Comparison of ENCODE assay signal across 1 cellular context in the genomic region with DNA sequence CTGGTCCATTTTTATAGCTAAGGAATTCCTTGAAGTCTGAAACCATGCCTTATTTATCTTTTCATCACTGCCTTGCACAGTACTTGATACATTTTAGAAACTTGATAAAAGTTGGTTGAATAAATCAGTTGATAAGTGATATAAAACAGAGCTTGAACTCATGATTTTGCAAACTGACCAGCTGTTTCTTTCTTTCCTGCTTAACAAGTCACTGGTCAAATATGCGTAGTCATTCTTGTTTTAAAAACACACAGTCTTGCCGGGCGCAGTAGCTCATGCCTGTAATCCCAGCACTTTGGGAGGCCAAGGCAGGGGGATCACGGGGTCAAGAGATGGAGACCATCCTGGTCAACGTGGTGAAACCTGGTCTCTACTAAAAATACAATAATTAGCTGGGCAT.
TF ChIP-seq lines count a peak whose summit lies in the region.

No MANE protein-coding gene starts in this region.

TF ChIP-seq in K562, 482 proteins besides CTCF, POLR2A, EP300 and RAD21 (continued from another document):
- TF ChIP-seq, protein P1, sequence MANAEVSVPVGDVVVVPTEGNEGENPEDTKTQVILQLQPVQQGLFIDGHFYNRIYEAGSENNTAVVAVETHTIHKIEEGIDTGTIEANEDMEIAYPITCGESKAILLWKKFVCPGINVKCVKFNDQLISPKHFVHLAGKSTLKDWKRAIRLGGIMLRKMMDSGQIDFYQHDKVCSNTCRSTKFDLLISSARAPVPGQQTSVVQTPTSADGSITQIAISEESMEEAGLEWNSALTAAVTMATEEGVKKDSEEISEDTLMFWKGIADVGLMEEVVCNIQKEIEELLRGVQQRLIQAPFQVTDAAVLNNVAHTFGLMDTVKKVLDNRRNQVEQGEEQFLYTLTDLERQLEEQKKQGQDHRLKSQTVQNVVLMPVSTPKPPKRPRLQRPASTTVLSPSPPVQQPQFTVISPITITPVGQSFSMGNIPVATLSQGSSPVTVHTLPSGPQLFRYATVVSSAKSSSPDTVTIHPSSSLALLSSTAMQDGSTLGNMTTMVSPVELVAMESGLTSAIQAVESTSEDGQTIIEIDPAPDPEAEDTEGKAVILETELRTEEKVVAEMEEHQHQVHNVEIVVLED (CRISPR knock-in tag; IDR thresholded peaks at IDR 0.05), result no peak
- no peak for TF ChIP-seq ZNF75A (CRISPR knock-in tag; IDR thresholded peaks at IDR 0.05)
- TF ChIP-seq ZNF232 (CRISPR knock-in tag; IDR thresholded peaks at IDR 0.05), result no peak
- TF ChIP-seq, protein P2, sequence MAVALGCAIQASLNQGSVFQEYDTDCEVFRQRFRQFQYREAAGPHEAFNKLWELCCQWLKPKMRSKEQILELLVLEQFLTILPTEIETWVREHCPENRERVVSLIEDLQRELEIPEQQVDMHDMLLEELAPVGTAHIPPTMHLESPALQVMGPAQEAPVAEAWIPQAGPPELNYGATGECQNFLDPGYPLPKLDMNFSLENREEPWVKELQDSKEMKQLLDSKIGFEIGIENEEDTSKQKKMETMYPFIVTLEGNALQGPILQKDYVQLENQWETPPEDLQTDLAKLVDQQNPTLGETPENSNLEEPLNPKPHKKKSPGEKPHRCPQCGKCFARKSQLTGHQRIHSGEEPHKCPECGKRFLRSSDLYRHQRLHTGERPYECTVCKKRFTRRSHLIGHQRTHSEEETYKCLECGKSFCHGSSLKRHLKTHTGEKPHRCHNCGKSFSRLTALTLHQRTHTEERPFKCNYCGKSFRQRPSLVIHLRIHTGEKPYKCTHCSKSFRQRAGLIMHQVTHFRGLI (CRISPR knock-in tag; IDR thresholded peaks at IDR 0.05), result no peak
- TF ChIP-seq PHF21A (IDR thresholded peaks at IDR 0.05; ENCODE audit: borderline replicate concordance, low read depth), result no peak
- peak; percentile 75 for TF ChIP-seq NFE2 (IDR thresholded peaks at IDR 0.05; ENCODE audit: low read depth)
- peak; percentile 30; the same call in 1 of the 2 replicates for TF ChIP-seq BCOR (IDR thresholded peaks at IDR 0.05)
- TF ChIP-seq ZKSCAN3 (CRISPR knock-in tag; IDR thresholded peaks at IDR 0.05), result no peak
- TF ChIP-seq, protein P3, sequence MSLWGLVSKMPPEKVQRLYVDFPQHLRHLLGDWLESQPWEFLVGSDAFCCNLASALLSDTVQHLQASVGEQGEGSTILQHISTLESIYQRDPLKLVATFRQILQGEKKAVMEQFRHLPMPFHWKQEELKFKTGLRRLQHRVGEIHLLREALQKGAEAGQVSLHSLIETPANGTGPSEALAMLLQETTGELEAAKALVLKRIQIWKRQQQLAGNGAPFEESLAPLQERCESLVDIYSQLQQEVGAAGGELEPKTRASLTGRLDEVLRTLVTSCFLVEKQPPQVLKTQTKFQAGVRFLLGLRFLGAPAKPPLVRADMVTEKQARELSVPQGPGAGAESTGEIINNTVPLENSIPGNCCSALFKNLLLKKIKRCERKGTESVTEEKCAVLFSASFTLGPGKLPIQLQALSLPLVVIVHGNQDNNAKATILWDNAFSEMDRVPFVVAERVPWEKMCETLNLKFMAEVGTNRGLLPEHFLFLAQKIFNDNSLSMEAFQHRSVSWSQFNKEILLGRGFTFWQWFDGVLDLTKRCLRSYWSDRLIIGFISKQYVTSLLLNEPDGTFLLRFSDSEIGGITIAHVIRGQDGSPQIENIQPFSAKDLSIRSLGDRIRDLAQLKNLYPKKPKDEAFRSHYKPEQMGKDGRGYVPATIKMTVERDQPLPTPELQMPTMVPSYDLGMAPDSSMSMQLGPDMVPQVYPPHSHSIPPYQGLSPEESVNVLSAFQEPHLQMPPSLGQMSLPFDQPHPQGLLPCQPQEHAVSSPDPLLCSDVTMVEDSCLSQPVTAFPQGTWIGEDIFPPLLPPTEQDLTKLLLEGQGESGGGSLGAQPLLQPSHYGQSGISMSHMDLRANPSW (CRISPR knock-in tag; IDR thresholded peaks at IDR 0.05), result no peak
- TF ChIP-seq ZNF384 (IDR thresholded peaks at IDR 0.05; ENCODE audit: low read depth, low read length), result no peak
- no peak for TF ChIP-seq ZNF436 (CRISPR knock-in tag; IDR thresholded peaks at IDR 0.05)
- no peak for TF ChIP-seq DDX20 (tag; IDR thresholded peaks at IDR 0.05; ENCODE audit: low read depth)
- no peak for TF ChIP-seq NONO (IDR thresholded peaks at IDR 0.05; ENCODE audit: low read depth in 2 of 2, low read length in 1 of 2)
- no peak for TF ChIP-seq HIVEP1 (CRISPR knock-in tag; IDR thresholded peaks at IDR 0.05)
- TF ChIP-seq, protein P4, sequence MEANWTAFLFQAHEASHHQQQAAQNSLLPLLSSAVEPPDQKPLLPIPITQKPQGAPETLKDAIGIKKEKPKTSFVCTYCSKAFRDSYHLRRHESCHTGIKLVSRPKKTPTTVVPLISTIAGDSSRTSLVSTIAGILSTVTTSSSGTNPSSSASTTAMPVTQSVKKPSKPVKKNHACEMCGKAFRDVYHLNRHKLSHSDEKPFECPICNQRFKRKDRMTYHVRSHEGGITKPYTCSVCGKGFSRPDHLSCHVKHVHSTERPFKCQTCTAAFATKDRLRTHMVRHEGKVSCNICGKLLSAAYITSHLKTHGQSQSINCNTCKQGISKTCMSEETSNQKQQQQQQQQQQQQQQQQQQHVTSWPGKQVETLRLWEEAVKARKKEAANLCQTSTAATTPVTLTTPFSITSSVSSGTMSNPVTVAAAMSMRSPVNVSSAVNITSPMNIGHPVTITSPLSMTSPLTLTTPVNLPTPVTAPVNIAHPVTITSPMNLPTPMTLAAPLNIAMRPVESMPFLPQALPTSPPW (CRISPR knock-in tag; IDR thresholded peaks at IDR 0.05), result no peak
- TF ChIP-seq JUN (IDR thresholded peaks at IDR 0.05; ENCODE audit: borderline replicate concordance, low read depth, low read length), result no peak
- TF ChIP-seq JUN (CRISPR knock-in tag; IDR thresholded peaks at IDR 0.05; ENCODE audit: borderline replicate concordance), result no peak
- TF ChIP-seq ARID1B (IDR thresholded peaks at IDR 0.05), result 0 out of 2 replicates have a peak, but pooled peaks have one; percentile 19
- 0 out of 2 replicates have a peak, but pooled peaks have one; percentile 15 for TF ChIP-seq DPF2 (IDR thresholded peaks at IDR 0.05)
- no peak for TF ChIP-seq YBX1 (IDR thresholded peaks at IDR 0.05)
- no peak for TF ChIP-seq SNIP1 (IDR thresholded peaks at IDR 0.05; ENCODE audit: low read depth)
- no peak for TF ChIP-seq DMBX1 (CRISPR knock-in tag; IDR thresholded peaks at IDR 0.05; ENCODE audit: borderline replicate concordance)
